Comparison of ENCODE assay signal across 19 cellular contexts in genomic region chr2:215189393-215189792, GRCh38. TPM values are rescaled to one million over a fixed set of nuclear protein-coding genes. Genes with fewer than 3 reads are reported as not detected.
A peak's percentile ranks its signal among the peaks of the same experiment; 100 is the strongest.
DNase-seq lines count a peak whose midpoint lies in the region; ATAC-seq, FAIRE-seq and TF ChIP-seq lines count a peak whose summit lies in the region.
"Had no signal": no experiment of that assay in that cellular context is flagged by ENCODE, and none has a peak within 500 bp of the region (broad histone marks: within the 10 kb centered on the region; RNA-seq: fewer than 3 reads in every experiment).

No MANE protein-coding gene starts in this region.

- POLR2A ChIA-PET in PC-3 (lab: Charles Lee; ENCODE audit: unreplicated experiment), result no interaction called here

- H3K9me3 ChIP-seq in PC-3 (ENCODE audit: low read length) (no peaks in the 10 kb centered on the region), prostate gland (no peaks in the 10 kb centered on the region)
- H3K9me3 ChIP-seq: A549, BE2C had no signal

- no peak overlapping the region for H2AFZ ChIP-seq in PC-3 (ENCODE audit: low read length)

- H3K9me3 Mint-ChIP-seq in activated naive CD4-positive, alpha-beta T cell treated with anti-CD3 and anti-CD28 coated beads, Interleukin-2, amount 50 U/mL, for 72 hours, result peaks cover 4 to 6% of the 10 kb centered on the region in 2 donors
- H3K9me3 Mint-ChIP-seq: HFFc6 had no signal

- TF ChIP-seq CTCF in PC-3 (conservative IDR thresholded peaks at IDR 0.05; ENCODE audit: low read depth, low read length) (no peak), bronchial epithelial cell (IDR thresholded peaks at IDR 0.05; ENCODE audit: insufficient read depth, low read length, severe bottlenecking) (no peak), foreskin keratinocyte (conservative IDR thresholded peaks at IDR 0.05) (peak; percentile 67), prostate gland (IDR thresholded peaks at IDR 0.05) (no peak)

- H3K4me1 ChIP-seq in PC-3 (ENCODE audit: insufficient read depth, low read length) (no peaks in the 10 kb centered on the region), foreskin keratinocyte (peaks cover 20% of the 10 kb centered on the region), prostate gland (replicated peaks) (no peaks in the 10 kb centered on the region)
- H3K4me1 ChIP-seq: A549, BE2C had no signal

- H3K4me3 ChIP-seq in PC-3 (ENCODE audit: low read length) (no peak overlapping the region), bronchial epithelial cell (ENCODE audit: low read depth, low read length) (no peak overlapping the region), prostate gland (no peak overlapping the region)
- H3K4me3 ChIP-seq: A549 had no signal

- no peak overlapping the region for H3K27ac ChIP-seq in PC-3 (ENCODE audit: low read length)
- peak overlapping the region; percentile 11 for H3K27ac ChIP-seq in foreskin keratinocyte
- no peak overlapping the region for H3K27ac ChIP-seq in prostate gland
- H3K27ac ChIP-seq: A549, C4-2B had no signal

- H3K79me2 ChIP-seq in PC-3 (ENCODE audit: low read length), result no peaks in the 10 kb centered on the region

- no peak overlapping the region for H3K9ac ChIP-seq in PC-3 (ENCODE audit: low read length)

- H3K36me3 ChIP-seq in PC-3 (ENCODE audit: low read depth, low read length), result no peaks in the 10 kb centered on the region
- H3K36me3 ChIP-seq in bronchial epithelial cell (ENCODE audit: control insufficient read depth, insufficient read depth, low read length), result no peaks in the 10 kb centered on the region
- no peaks in the 10 kb centered on the region for H3K36me3 ChIP-seq in prostate gland
- H3K36me3 ChIP-seq: BE2C had no signal

- no peak overlapping the region for H3K27ac Mint-ChIP-seq in activated naive CD4-positive, alpha-beta T cell treated with anti-CD3 and anti-CD28 coated beads, Interleukin-2, amount 50 U/mL, for 72 hours
- H3K27ac Mint-ChIP-seq: HFFc6 had no signal

- H3K27me3 ChIP-seq in PC-3 (ENCODE audit: low read length) (no peaks in the 10 kb centered on the region), bronchial epithelial cell (ENCODE audit: control insufficient read depth, insufficient read depth, low read length) (no peaks in the 10 kb centered on the region), foreskin keratinocyte (no peaks in the 10 kb centered on the region), prostate gland (replicated peaks; ENCODE audit: insufficient read depth) (no peaks in the 10 kb centered on the region)
- H3K27me3 ChIP-seq: BE2C had no signal

- no peak overlapping the region for H3K4me2 ChIP-seq in PC-3 (ENCODE audit: low read length)
- H3K4me2 ChIP-seq: A549 had no signal

- DNase-seq in PC-3 (no peak), bronchial epithelial cell (ENCODE audit: low read depth) (peak; percentile 100), foreskin keratinocyte (peak; percentile 97 to 99), prostate gland (ENCODE audit: low spot score) (peak; percentile 28), iPS-NIHi7 (ENCODE audit: extremely low spot score) (no peak), NCI-H526 (lab: John Stamatoyannopoulos, UW) (no peak)
- DNase-seq in activated naive CD4-positive, alpha-beta T cell treated with anti-CD3 and anti-CD28 coated beads, Interleukin-2, amount 50 U/mL, for 72 hours (ENCODE audit: low spot score in 2 of 2), result no peak
- DNase-seq in activated effector memory CD4-positive, alpha-beta T cell treated with anti-CD3 and anti-CD28 coated beads, Interleukin-2, amount 50 U/mL, for 16 hours, result no peak
- DNase-seq: BE2C; CD4-positive, alpha-beta memory T cell; DMS79; HCEC 1CT; HFFc6 had no signal

- CTCF ChIA-PET in PC-3 (lab: Charles Lee), result no interaction called here

- H3K9me2 ChIP-seq in PC-3 (replicated peaks; ENCODE audit: low read length), result no peaks in the 10 kb centered on the region

- H4K20me1 ChIP-seq in PC-3 (ENCODE audit: low read length), result no peaks in the 10 kb centered on the region

- H3K36me3 Mint-ChIP-seq in activated naive CD4-positive, alpha-beta T cell treated with anti-CD3 and anti-CD28 coated beads, Interleukin-2, amount 50 U/mL, for 72 hours, result no peaks in the 10 kb centered on the region
- H3K36me3 Mint-ChIP-seq: CD4-positive, alpha-beta memory T cell had no signal

- ATAC-seq in PC-3 (0 out of 2 replicates have a peak, but pooled peaks have one; percentile 20), foreskin keratinocyte (peak; percentile 100)
- no peak for ATAC-seq in activated naive CD4-positive, alpha-beta T cell treated with anti-CD3 and anti-CD28 coated beads, Interleukin-2, amount 50 U/mL, for 72 hours
- ATAC-seq: A549, HepG2 had no signal

- FAIRE-seq in bronchial epithelial cell (lab: Jason Lieb, UNC), result peak; percentile 99
- FAIRE-seq: A549, GM12891, HepG2, HTR-8/SVneo had no signal

- intact Hi-C loops in PC-3 (cut with micrococcal nuclease) (no loop called here), prostate gland (cut with DNase I) (no loop called here)

- no TSS peak for BruUV-seq in PC-3 (replicated peaks; lab: Mats Ljungman, UMichigan)

- TF ChIP-seq POLR2A in prostate gland (IDR thresholded peaks at IDR 0.05), result no peak

- H3F3A ChIP-seq in PC-3 (ENCODE audit: low read length, unreplicated experiment), result no peaks in the 10 kb centered on the region

RNA-seq across cellular contexts. Expression of gene ABCA12, which starts 51.0 kb away (rescaled TPM):
- total RNA-seq in PC-3 (2014; rRNA removed) (not detected in 2 replicates), bronchial epithelial cell (7.1 and 23.7 TPM in 2 replicates), foreskin keratinocyte (1.7 and 2.8 TPM in 2 replicates), prostate gland (1 to 10 TPM in 1 of 2 donors, under 1 TPM in 1; 0.68 to 1.1 TPM)
- polyA plus RNA-seq in foreskin keratinocyte, result 0.35 and 0.44 TPM in 2 replicates
- total RNA-seq in activated naive CD4-positive, alpha-beta T cell treated with anti-CD3 and anti-CD28 coated beads, Interleukin-2, amount 50 U/mL, for 72 hours, result not detected
- total RNA-seq: CD4-positive, alpha-beta memory T cell; G401 had no signal
- polyA plus RNA-seq: CD4-positive, alpha-beta memory T cell had no signal

Comparison
In these comparisons a context has a peak if more than half of its experiments do, and no peak if none do; other contexts are left out.
1. ATAC-seq: peak in PC-3 (single experiment) and foreskin keratinocyte (single experiment); none in activated naive CD4-positive, alpha-beta T cell treated with anti-CD3 and anti-CD28 coated beads, Interleukin-2, amount 50 U/mL, for 72 hours (0 of 2).
2. DNase-seq: peak in bronchial epithelial cell (single experiment), foreskin keratinocyte (2 of 2) and prostate gland (single experiment); none in PC-3 (single experiment), iPS-NIHi7 (single experiment), activated naive CD4-positive, alpha-beta T cell treated with anti-CD3 and anti-CD28 coated beads, Interleukin-2, amount 50 U/mL, for 72 hours (0 of 2), activated effector memory CD4-positive, alpha-beta T cell treated with anti-CD3 and anti-CD28 coated beads, Interleukin-2, amount 50 U/mL, for 16 hours (single experiment) and NCI-H526 (0 of 2).